24 cellular contexts compared by ENCODE assay signal in genomic region chr18:2534906-2535305, GRCh38. TPM values are rescaled to one million over a fixed set of nuclear protein-coding genes. Genes with fewer than 3 reads are reported as not detected.
DNase-seq lines count a peak whose midpoint lies in the region; ATAC-seq and TF ChIP-seq lines count a peak whose summit lies in the region.
"Had no signal": no experiment of that assay in that cellular context is flagged by ENCODE, and none has a peak within 500 bp of the region (broad histone marks: within the 10 kb centered on the region; RNA-seq: fewer than 3 reads in every experiment).

No MANE protein-coding gene starts in this region.

- peaks cover 3% of the 10 kb centered on the region in 2 donors for H3K36me3 Mint-ChIP-seq in activated T-cell treated with anti-CD3 and anti-CD28 coated beads, Interleukin-2, amount 50 U/mL, for 72 hours (ENCODE audit: insufficient read depth in 2 of 2)

- peak; percentile 56 for ATAC-seq in GM21390 (IDR thresholded peaks at IDR 0.05; ENCODE audit: unreplicated experiment)
- ATAC-seq in HG03571 (IDR thresholded peaks at IDR 0.05; ENCODE audit: unreplicated experiment) = peak; percentile 50
- ATAC-seq in HG02571 (IDR thresholded peaks at IDR 0.05; ENCODE audit: unreplicated experiment) = no peak
- no peak for ATAC-seq in activated T-cell treated with anti-CD3 and anti-CD28 coated beads, Interleukin-2, amount 50 U/mL, for 72 hours (replicated peaks in 1 of 2)
- ATAC-seq: activated naive CD4-positive, alpha-beta T cell treated with anti-CD3 and anti-CD28 coated beads, Interleukin-2, amount 50 U/mL, for 72 hours; right cardiac atrium had no signal

- H3K9me3 Mint-ChIP-seq in activated T-cell treated with anti-CD3 and anti-CD28 coated beads, Interleukin-2, amount 50 U/mL, for 72 hours = peaks cover 0 to 1% of the 10 kb centered on the region in 2 donors
- H3K9me3 Mint-ChIP-seq: activated naive CD4-positive, alpha-beta T cell treated with anti-CD3 and anti-CD28 coated beads, Interleukin-2, amount 50 U/mL, for 72 hours; activated T-helper 1 cell treated with anti-CD3 and anti-CD28 coated beads, Interleukin-12 subunit alpha, Interleukin-12 subunit beta, Interleukin-2, Interleukin-4 antibody, amounts not matched to agents 30 ng/mL and 10 ng/mL and 1 ng/mL, durations not matched to agents 14 hours and 24 hours and 36 hours had no signal

- H3K4me1 ChIP-seq in hepatocyte (ENCODE audit: insufficient read depth) = peaks cover 13% of the 10 kb centered on the region
- no peaks in the 10 kb centered on the region for H3K4me1 ChIP-seq in colonic mucosa

- H3K36me3 ChIP-seq in hepatocyte (replicated peaks; ENCODE audit: insufficient read depth, low read depth) = no peaks in the 10 kb centered on the region
- no peaks in the 10 kb centered on the region for H3K36me3 ChIP-seq in colonic mucosa

- peak; percentile 96 for DNase-seq in DMS79 (lab: John Stamatoyannopoulos, UW)
- peak; percentile 13 for DNase-seq in kidney glomerular epithelial cell (lab: John Stamatoyannopoulos, UW)
- DNase-seq in hepatocyte (ENCODE audit: low spot score) = no peak
- no peak for DNase-seq in activated T-cell treated with anti-CD3 and anti-CD28 coated beads, Interleukin-2, amount 50 U/mL, for 72 hours
- DNase-seq in colonic mucosa = no peak
- DNase-seq: activated CD4-positive, alpha-beta T cell treated with anti-CD3 and anti-CD28 coated beads for 48 hours; effector CD4-positive, alpha-beta T cell; foreskin melanocyte; GDM1; kidney; mammary epithelial cell; NCI-H774; occipital lobe; OCI-M1; right cardiac atrium; SIG-M5; stimulated activated CD4-positive, alpha-beta T cell treated with anti-CD3 and anti-CD28 coated beads, Interleukin-12 subunit alpha, Interleukin-12 subunit beta, amount 100 ng/mL, for 4 hours; T-helper 1 cell had no signal

- H3K4me1 Mint-ChIP-seq in activated T-cell treated with anti-CD3 and anti-CD28 coated beads, Interleukin-2, amount 50 U/mL, for 72 hours (ENCODE audit: low read depth) = no peaks in the 10 kb centered on the region
- H3K4me1 Mint-ChIP-seq: CD14-positive monocyte had no signal

- H3K4me3 Mint-ChIP-seq in activated T-cell treated with anti-CD3 and anti-CD28 coated beads, Interleukin-2, amount 50 U/mL, for 72 hours = no peak overlapping the region
- H3K4me3 Mint-ChIP-seq: activated T-helper 1 cell treated with anti-CD3 and anti-CD28 coated beads, Interleukin-12 subunit alpha, Interleukin-12 subunit beta, Interleukin-2, Interleukin-4 antibody, amounts not matched to agents 30 ng/mL and 10 ng/mL and 1 ng/mL, durations not matched to agents 14 hours and 24 hours and 36 hours; CD14-positive monocyte had no signal

- H3K9ac ChIP-seq in colonic mucosa (ENCODE audit: low read depth in 2 of 2, low read length in 2 of 2) = no peak overlapping the region

- H3K4me2 ChIP-seq in hepatocyte = no peak overlapping the region

- TF ChIP-seq CTCF in hepatocyte (IDR thresholded peaks at IDR 0.05; ENCODE audit: poor library complexity) (no peak), colonic mucosa (IDR thresholded peaks at IDR 0.05) (no peak)

- no peak overlapping the region for H3K27ac ChIP-seq in hepatocyte
- no peak overlapping the region for H3K27ac ChIP-seq in colonic mucosa

- H3K9me2 ChIP-seq in hepatocyte (replicated peaks; ENCODE audit: insufficient read depth) = no peaks in the 10 kb centered on the region

- H3K27me3 Mint-ChIP-seq in activated T-cell treated with anti-CD3 and anti-CD28 coated beads, Interleukin-2, amount 50 U/mL, for 72 hours (ENCODE audit: low read depth) = no peaks in the 10 kb centered on the region

- no peaks in the 10 kb centered on the region for H4K20me1 ChIP-seq in hepatocyte (ENCODE audit: insufficient read depth, poor library complexity, severe bottlenecking)

- H3K27ac Mint-ChIP-seq in activated T-cell treated with anti-CD3 and anti-CD28 coated beads, Interleukin-2, amount 50 U/mL, for 72 hours = no peak overlapping the region
- H3K27ac Mint-ChIP-seq: activated naive CD4-positive, alpha-beta T cell treated with anti-CD3 and anti-CD28 coated beads, Interleukin-2, amount 50 U/mL, for 72 hours; activated T-helper 1 cell treated with anti-CD3 and anti-CD28 coated beads, Interleukin-12 subunit alpha, Interleukin-12 subunit beta, Interleukin-2, Interleukin-4 antibody, amounts not matched to agents 30 ng/mL and 10 ng/mL and 1 ng/mL, durations not matched to agents 14 hours and 24 hours and 36 hours had no signal

- H2AFZ ChIP-seq in hepatocyte = no peak overlapping the region

- 100% methylated on average over 1 of the region's 1 CpG for WGBS in hepatocyte (ENCODE audit: low lambda C conversion rate, missing lambda C conversion rate)

- intact Hi-C loops in colonic mucosa (cut with DNase I) = no loop called here

- H3K9me3 ChIP-seq in hepatocyte (ENCODE audit: low read depth) (no peaks in the 10 kb centered on the region), colonic mucosa (no peaks in the 10 kb centered on the region)

- no peaks in the 10 kb centered on the region for H3K79me2 ChIP-seq in hepatocyte

- H3K27me3 ChIP-seq in hepatocyte (no peaks in the 10 kb centered on the region), colonic mucosa (no peaks in the 10 kb centered on the region)

- H3K4me3 ChIP-seq in hepatocyte = no peak overlapping the region
- H3K4me3 ChIP-seq in colonic mucosa = no peak overlapping the region

RNA-seq across cellular contexts. Expression of gene METTL4, which starts 36.4 kb away (rescaled TPM):
- 9.9 and 16.0 TPM in 2 replicates for total RNA-seq in hepatocyte
- 7.4 and 7.6 TPM in 2 replicates for polyA plus RNA-seq in hepatocyte
- total RNA-seq in activated T-cell treated with anti-CD3 and anti-CD28 coated beads, Interleukin-2, amount 50 U/mL, for 72 hours = 10 to 100 TPM; 23.1 to 28.3 TPM
- total RNA-seq in colonic mucosa = 1 to 10 TPM; 7.2 to 8.2 TPM

RNA-seq across cellular contexts. Expression of gene NDC80, which starts 36.5 kb away (rescaled TPM):
- total RNA-seq in hepatocyte (5.6 and 6.5 TPM in 2 replicates), colonic mucosa (10 to 100 TPM in 1 of 2 donors, 1 to 10 TPM in 1; 6.8 to 27.6 TPM)
- polyA plus RNA-seq in hepatocyte = 3.9 and 5.6 TPM in 2 replicates
- total RNA-seq in activated T-cell treated with anti-CD3 and anti-CD28 coated beads, Interleukin-2, amount 50 U/mL, for 72 hours = 100 to 1,000 TPM in 1 of 2 donors, 10 to 100 TPM in 1; 82.0 to 113 TPM
- polyA plus RNA-seq: CD14-positive monocyte had no signal

Comparison
In these comparisons a context has a peak if more than half of its experiments do, and no peak if none do; other contexts are left out.
1. DNase-seq: peak in DMS79 (single experiment) and kidney glomerular epithelial cell (single experiment); none in hepatocyte (single experiment), activated T-cell treated with anti-CD3 and anti-CD28 coated beads, Interleukin-2, amount 50 U/mL, for 72 hours (0 of 2) and colonic mucosa (single experiment).
2. ATAC-seq: peak in GM21390 (single experiment) and HG03571 (single experiment); none in HG02571 (single experiment) and activated T-cell treated with anti-CD3 and anti-CD28 coated beads, Interleukin-2, amount 50 U/mL, for 72 hours (0 of 2).